Comparison of ENCODE assay signal across 29 cellular contexts in genomic region chr14:34187061-34187460, GRCh38.
"Had no signal": no experiment of that assay in that cellular context is flagged by ENCODE, and none has a peak within 500 bp of the region (broad histone marks: within the 10 kb centered on the region; RNA-seq: fewer than 3 reads in every experiment).

No MANE protein-coding gene starts in this region.

- ATAC-seq: effector memory CD8-positive, alpha-beta T cell; esophagus mucosa; foreskin keratinocyte; gastrocnemius medialis; gastroesophageal sphincter; heart left ventricle; heart right ventricle had no signal

- H3K27me3 ChIP-seq: colonic mucosa, dorsolateral prefrontal cortex, esophagus muscularis mucosa, esophagus squamous epithelium, foreskin keratinocyte, gastrocnemius medialis, gastroesophageal sphincter, heart left ventricle, heart right ventricle had no signal

- H3K36me3 ChIP-seq: colonic mucosa, esophagus muscularis mucosa, esophagus squamous epithelium, gastrocnemius medialis, gastroesophageal sphincter, heart left ventricle, heart right ventricle had no signal

- H3K27ac Mint-ChIP-seq: dendritic cell treated with granulocyte-macrophage colony-stimulating factor and Interleukin-4, amounts not matched to agents 40 ng/mL and 50 ng/mL, for 4 days; effector memory CD8-positive, alpha-beta T cell; endodermal cell had no signal

- H3K27me3 Mint-ChIP-seq: effector memory CD8-positive, alpha-beta T cell had no signal

- DNase-seq: colonic mucosa; cortex of kidney; dermis blood vessel endothelial cell; dorsolateral prefrontal cortex; effector CD4-positive, alpha-beta T cell; effector CD8-positive, alpha-beta T cell; effector memory CD4-positive, alpha-beta T cell; effector memory CD8-positive, alpha-beta T cell; endodermal cell; erythroblast; esophagus squamous epithelium; foreskin fibroblast; foreskin keratinocyte; foreskin melanocyte; gastrocnemius medialis; glutamatergic neuron; head of caudate nucleus; heart left ventricle; heart right ventricle had no signal

- H3K4me3 Mint-ChIP-seq: dendritic cell treated with granulocyte-macrophage colony-stimulating factor and Interleukin-4, amounts not matched to agents 40 ng/mL and 50 ng/mL, for 4 days; effector memory CD8-positive, alpha-beta T cell; endodermal cell had no signal

- H3K9me3 Mint-ChIP-seq: dendritic cell treated with granulocyte-macrophage colony-stimulating factor and Interleukin-4, amounts not matched to agents 40 ng/mL and 50 ng/mL, for 4 days; endodermal cell had no signal

- H3K4me3 ChIP-seq: colonic mucosa, coronary artery, dorsolateral prefrontal cortex, esophagus muscularis mucosa, esophagus squamous epithelium, gastrocnemius medialis, gastroesophageal sphincter, heart left ventricle, heart right ventricle had no signal

- H3K9me3 ChIP-seq: colonic mucosa, esophagus muscularis mucosa, esophagus squamous epithelium, gastrocnemius medialis, gastroesophageal sphincter, heart left ventricle, heart right ventricle had no signal

- H3K27ac ChIP-seq: colonic mucosa, coronary artery, dorsolateral prefrontal cortex, epithelial cell of prostate, esophagus muscularis mucosa, esophagus squamous epithelium, foreskin keratinocyte, gastrocnemius medialis, gastroesophageal sphincter, heart left ventricle, heart right ventricle had no signal

- FAIRE-seq: colon, endometrium, endothelial cell of umbilical vein, frontal cortex had no signal

- H3K4me1 ChIP-seq: colonic mucosa, esophagus muscularis mucosa, esophagus squamous epithelium, foreskin keratinocyte, gastrocnemius medialis, gastroesophageal sphincter, heart left ventricle had no signal
